ENCODE assay signal across 21 cellular contexts in the genomic region with DNA sequence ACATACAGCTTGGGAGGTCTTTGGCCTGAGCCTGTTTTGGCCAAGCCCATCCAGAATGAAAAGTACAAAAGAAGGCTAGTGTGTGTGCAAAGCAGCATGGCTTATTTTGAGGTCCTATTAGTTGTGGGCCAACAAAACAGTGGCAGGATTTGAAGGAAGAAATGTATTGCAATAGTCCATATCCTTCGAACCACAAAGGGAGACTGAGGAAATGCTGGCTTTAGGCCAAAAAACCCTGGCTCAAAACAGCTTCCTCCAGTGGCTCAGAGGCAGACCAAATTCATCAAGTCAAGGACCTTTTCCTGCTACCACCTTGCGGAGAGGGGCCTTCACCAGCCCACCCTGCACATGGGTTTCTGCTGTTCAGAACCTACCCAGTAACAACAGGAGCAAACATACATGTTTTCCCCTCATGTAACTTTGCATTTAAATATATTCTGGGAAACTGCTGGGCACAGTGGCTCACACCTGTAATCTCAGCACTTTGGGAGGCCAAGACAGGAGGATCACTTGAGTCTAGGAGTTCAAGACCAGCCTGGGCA. TPM values are rescaled to one million over a fixed set of nuclear protein-coding genes. Genes with fewer than 3 reads are reported as not detected.
A peak's percentile ranks its signal among the peaks of the same experiment; 100 is the strongest.
DNase-seq lines count a peak whose midpoint lies in the region; ATAC-seq, FAIRE-seq and TF ChIP-seq lines count a peak whose summit lies in the region.
"Had no signal": no experiment of that assay in that cellular context is flagged by ENCODE, and none has a peak within 500 bp of the region (broad histone marks: within the 10 kb centered on the region; RNA-seq: fewer than 3 reads in every experiment).

No MANE protein-coding gene starts in this region.

- H3K27me3 Mint-ChIP-seq in MCF 10A (ENCODE audit: insufficient read depth, unreplicated experiment) = no peaks in the 10 kb centered on the region
- H3K27me3 Mint-ChIP-seq in osteocyte (ENCODE audit: unreplicated experiment) = no peaks in the 10 kb centered on the region
- H3K27me3 Mint-ChIP-seq in endodermal cell (ENCODE audit: insufficient read depth) = peaks cover 20% of the 10 kb centered on the region
- H3K27me3 Mint-ChIP-seq: stimulated activated naive B cell treated with anti-CD40 and anti-IgM and Interleukin-4, amounts not matched to agents 10 μg/mL and 1 μg/mL and 100 μg/mL, for 72 hours had no signal

- no peak for TF ChIP-seq POLR2A in breast epithelium (IDR thresholded peaks at IDR 0.05)
- no peak for TF ChIP-seq POLR2A in GM12878 (IDR thresholded peaks at IDR 0.05; ENCODE audit: low read depth, low read length)

- H3K4me1 ChIP-seq in breast epithelium (no peaks in the 10 kb centered on the region), OCI-LY7 (ENCODE audit: insufficient read depth, low read length, poor library complexity, severe bottlenecking) (peaks cover 16% of the 10 kb centered on the region), GM12878 (ENCODE audit: control insufficient read depth, insufficient read depth, low read length) (peaks cover 9% of the 10 kb centered on the region), endodermal cell (ENCODE audit: control insufficient read depth, insufficient read depth, low read length) (no peaks in the 10 kb centered on the region), mesendoderm (ENCODE audit: control insufficient read depth, low read depth, low read length) (no peaks in the 10 kb centered on the region)

- H2BK5ac ChIP-seq in mesendoderm (ENCODE audit: low read length) = no peak overlapping the region

- H3K4ac ChIP-seq in mesendoderm (ENCODE audit: low read depth, low read length) = no peak overlapping the region

- H3K23ac ChIP-seq in mesendoderm (ENCODE audit: low read length) = no peak overlapping the region

- no peaks in the 10 kb centered on the region for H3K79me1 ChIP-seq in mesendoderm (ENCODE audit: low read length)

- no peak overlapping the region for H3K9ac ChIP-seq in GM12878 (ENCODE audit: control insufficient read depth, insufficient read depth, low read length)
- H3K9ac ChIP-seq in endodermal cell (ENCODE audit: extremely low read depth, low read length, poor library complexity, severe bottlenecking) = no peak overlapping the region
- H3K9ac ChIP-seq in mesendoderm (ENCODE audit: low read length) = no peak overlapping the region

- H4K5ac ChIP-seq in mesendoderm (ENCODE audit: low read length) = no peak overlapping the region

- no peak for ATAC-seq in GM12878
- ATAC-seq: psoas muscle; stimulated activated naive B cell treated with anti-CD40 and anti-IgM and Interleukin-4, amounts not matched to agents 10 μg/mL and 1 μg/mL and 100 μg/mL, for 72 hours had no signal

- WGBS in GM12878 (ENCODE audit: insufficient coverage, insufficient replicate concordance, low lambda C conversion rate, missing lambda C conversion rate) = 86% methylated on average over 2 of the region's 2 CpGs
- 95 to 97% methylated on average over 2 of the region's 2 CpGs for WGBS in endodermal cell (ENCODE audit: insufficient coverage in 1 of 2, insufficient read length in 1 of 2), 2 experiments
- WGBS in mesendoderm (ENCODE audit: extremely low coverage, insufficient coverage, low lambda C conversion rate) = no CpG with 5 or more reads among the region's 2 CpGs

- H3K27ac ChIP-seq in breast epithelium (no peak overlapping the region), OCI-LY7 (ENCODE audit: low read depth, low read length, poor library complexity, severe bottlenecking) (no peak overlapping the region), GM12878 (ENCODE audit: control insufficient read depth, insufficient read depth) (no peak overlapping the region), endodermal cell (ENCODE audit: low read depth, low read length) (no peak overlapping the region), mesendoderm (ENCODE audit: low read depth, low read length) (no peak overlapping the region)
- H3K27ac ChIP-seq: psoas muscle, skin epidermis, tibial nerve had no signal

- H4K20me1 ChIP-seq in OCI-LY7 (ENCODE audit: insufficient read depth, low read length) (no peaks in the 10 kb centered on the region), GM12878 (ENCODE audit: control insufficient read depth, insufficient read depth) (no peaks in the 10 kb centered on the region)

- H3K27me3 ChIP-seq in breast epithelium (no peaks in the 10 kb centered on the region), GM12878 (replicated peaks in 1 of 2; ENCODE audit: control insufficient read depth in 2 of 2, insufficient read depth in 2 of 2, low read length in 1 of 2) (no peaks in the 10 kb centered on the region), endodermal cell (ENCODE audit: control insufficient read depth, insufficient read depth, low read length, poor library complexity, severe bottlenecking) (no peaks in the 10 kb centered on the region), mesendoderm (ENCODE audit: insufficient read depth, low read length, poor library complexity) (no peaks in the 10 kb centered on the region)
- H3K27me3 ChIP-seq: tibial nerve had no signal

- H4K8ac ChIP-seq in mesendoderm (ENCODE audit: low read depth, low read length) = no peak overlapping the region

- no peaks in the 10 kb centered on the region for H3K9me3 ChIP-seq in breast epithelium
- H3K9me3 ChIP-seq in OCI-LY7 (ENCODE audit: low read length) = no peaks in the 10 kb centered on the region
- H3K9me3 ChIP-seq in GM12878 (replicated peaks; ENCODE audit: control insufficient read depth, insufficient read depth, low read length) = no peaks in the 10 kb centered on the region; the same call in 2 of the 3 replicates
- no peaks in the 10 kb centered on the region for H3K9me3 ChIP-seq in endodermal cell (ENCODE audit: control insufficient read depth, low read length)
- H3K9me3 ChIP-seq: psoas muscle, tibial nerve had no signal

- no peak overlapping the region for H3K56ac ChIP-seq in mesendoderm (ENCODE audit: low read length)

- POLR2A ChIA-PET in MCF 10A (lab: Yijun Ruan, JAX) (no interaction called here), OCI-LY7 (lab: Charles Lee) (no interaction called here), GM12878 (lab: Charles Lee) (interaction anchor here (0.9 kb wide), 1 partner anchor 44 kb away, joined by 3 read pairs; no protein-coding TSS in a partner anchor)

- H3K79me2 ChIP-seq in OCI-LY7 (ENCODE audit: insufficient read depth, low read depth, low read length) (peaks cover 19% of the 10 kb centered on the region; the same call in 1 of the 2 replicates), GM12878 (ENCODE audit: control insufficient read depth, insufficient read depth, low read length) (no peaks in the 10 kb centered on the region), mesendoderm (ENCODE audit: control insufficient read depth, insufficient read depth, low read length) (no peaks in the 10 kb centered on the region)

- TF ChIP-seq RAD21 in GM12878 (IDR thresholded peaks at IDR 0.05; ENCODE audit: insufficient read depth, low read depth, low read length) = no peak

- no peak overlapping the region for H3K4me2 ChIP-seq in OCI-LY7 (ENCODE audit: low read length)
- no peak overlapping the region for H3K4me2 ChIP-seq in GM12878 (ENCODE audit: control insufficient read depth, insufficient read depth)
- H3K4me2 ChIP-seq in mesendoderm (ENCODE audit: low read length) = no peak overlapping the region

- no peak overlapping the region for H3K4me3 ChIP-seq in breast epithelium
- no peak overlapping the region for H3K4me3 ChIP-seq in OCI-LY7 (ENCODE audit: low read depth, low read length, poor library complexity, severe bottlenecking)
- H3K4me3 ChIP-seq in GM12878 = no peak overlapping the region
- no peak overlapping the region for H3K4me3 ChIP-seq in endodermal cell (ENCODE audit: low read length)
- H3K4me3 ChIP-seq in mesendoderm (ENCODE audit: low read length) = no peak overlapping the region
- H3K4me3 ChIP-seq: psoas muscle, skin epidermis, tibial nerve had no signal

- H2AK5ac ChIP-seq in mesendoderm (ENCODE audit: low read length) = no peak overlapping the region

- no peak for TF ChIP-seq EP300 in GM12878 (IDR thresholded peaks at IDR 0.05; ENCODE audit: borderline replicate concordance in 1 of 2, control insufficient read depth in 1 of 2, low read depth in 2 of 2, low read length in 2 of 2)

- no peak overlapping the region for H2BK15ac ChIP-seq in mesendoderm (replicated peaks; ENCODE audit: low read depth)

- peaks cover 55% of the 10 kb centered on the region for H3K36me3 Mint-ChIP-seq in MCF 10A (ENCODE audit: insufficient read depth, unreplicated experiment)
- H3K36me3 Mint-ChIP-seq in osteocyte (ENCODE audit: unreplicated experiment) = peaks cover 41% of the 10 kb centered on the region
- peaks cover 66% of the 10 kb centered on the region for H3K36me3 Mint-ChIP-seq in endodermal cell (ENCODE audit: low read depth)

- no peak for FAIRE-seq in GM12878 (lab: Jason Lieb, UNC)

- DNase-seq in MCF 10A (ENCODE audit: unreplicated experiment) (no peak), breast epithelium (ENCODE audit: low spot score in 2 of 2) (no peak), OCI-LY7 (ENCODE audit: low spot score) (no peak), GM12878 (ENCODE audit: low read depth, low spot score) (no peak), osteocyte (ENCODE audit: extremely low spot score, unreplicated experiment) (peak; percentile 49), endodermal cell (no peak), NOMO-1 treated with dmso at 0.1 percent for 144 hours (lab: John Stamatoyannopoulos, UW; ENCODE audit: unreplicated experiment) (no peak), mesendoderm (no peak)
- DNase-seq: activated CD4-positive, CD25-positive, alpha-beta regulatory T cell treated with anti-CD3 and anti-CD28 coated beads, Interleukin-2, amount 50 U/mL, for 72 hours; DMS79; effector memory CD4-positive, alpha-beta T cell; Kasumi-1; midbrain; NCI-H1092 treated with DMSO at 0.1 percent for 48 hours; NCI-H510A treated with DMSO at 0.1 percent for 48 hours; psoas muscle; stimulated activated CD4-positive, alpha-beta T cell treated with anti-CD3 and anti-CD28 coated beads, Interleukin-2, amount 100 ng/mL, for 24 hours; stimulated activated naive B cell treated with anti-CD40 and anti-IgM and Interleukin-4, amounts not matched to agents 10 μg/mL and 1 μg/mL and 100 μg/mL, for 72 hours had no signal

- intact Hi-C loops in MCF 10A (cut with micrococcal nuclease) = no loop called here
- intact Hi-C loops in breast epithelium (cut with DNase I; ENCODE audit: low total_unique reads) = no loop called here
- intact Hi-C loops in OCI-LY7 (cut with micrococcal nuclease; ENCODE audit: unreplicated experiment) = no loop called here
- intact Hi-C loops in GM12878 (cut with micrococcal nuclease; ENCODE audit: unreplicated experiment) = no loop called here

- no peak overlapping the region for H3K18ac ChIP-seq in mesendoderm (ENCODE audit: low read length)

- H2BK120ac ChIP-seq in mesendoderm (ENCODE audit: low read depth, low read length) = no peak overlapping the region

- RAD21 ChIA-PET in GM12878 (lab: Charles Lee; ENCODE audit: unreplicated experiment) = no interaction called here

- CTCF ChIA-PET in MCF 10A (lab: Yijun Ruan, JAX) (interaction anchor here (0.6 kb wide), 1 partner anchor 1127 kb away, joined by 3 read pairs; no protein-coding TSS in a partner anchor), OCI-LY7 (lab: Charles Lee; ENCODE audit: unreplicated experiment) (no interaction called here), GM12878 (lab: Yijun Ruan, JAX) (no interaction called here)

- TF ChIP-seq CTCF in MCF 10A (IDR thresholded peaks at IDR 0.05; ENCODE audit: unreplicated experiment) (no peak), breast epithelium (IDR thresholded peaks at IDR 0.05) (no peak), OCI-LY7 (conservative IDR thresholded peaks at IDR 0.05; ENCODE audit: low read length) (no peak), GM12878 (IDR thresholded peaks at IDR 0.05 in 2 of 3, conservative IDR thresholded peaks at IDR 0.05 in 1 of 3; ENCODE audit: control insufficient read depth in 2 of 3, extremely low read depth in 1 of 3, insufficient read depth in 1 of 3, low read depth in 3 of 3, low read length in 3 of 3) (no peak), osteocyte (IDR thresholded peaks at IDR 0.05) (no peak), endodermal cell (conservative IDR thresholded peaks at IDR 0.05) (no peak)

- peaks cover 7% of the 10 kb centered on the region for H3K36me3 ChIP-seq in breast epithelium
- peaks cover 60% of the 10 kb centered on the region for H3K36me3 ChIP-seq in OCI-LY7 (ENCODE audit: insufficient read depth, low read length)
- H3K36me3 ChIP-seq in GM12878 (ENCODE audit: control insufficient read depth in 2 of 2, insufficient read depth in 2 of 2, low read length in 1 of 2) = peaks cover 11 to 19% of the 10 kb centered on the region in 2 experiments
- peaks cover 70% of the 10 kb centered on the region for H3K36me3 ChIP-seq in endodermal cell (ENCODE audit: control insufficient read depth, insufficient read depth, low read length)
- H3K36me3 ChIP-seq in mesendoderm (ENCODE audit: control insufficient read depth, insufficient read depth, low read length) = peaks cover 3% of the 10 kb centered on the region

- BruUV-seq in MCF 10A (replicated peaks; lab: Mats Ljungman, UMichigan) (TSS peak; percentile 27), OCI-LY7 (replicated peaks; lab: Mats Ljungman, UMichigan) (TSS peak; percentile 43), GM12878 (replicated peaks; lab: Mats Ljungman, UMichigan) (TSS peak; percentile 43)

- H3K4me1 Mint-ChIP-seq in MCF 10A (ENCODE audit: insufficient read depth, unreplicated experiment) (peaks cover 10% of the 10 kb centered on the region), osteocyte (ENCODE audit: unreplicated experiment) (no peaks in the 10 kb centered on the region), endodermal cell (no peaks in the 10 kb centered on the region)

- no peaks in the 10 kb centered on the region for H3K9me2 ChIP-seq in OCI-LY7 (ENCODE audit: insufficient read depth, low read length)

- H3K27ac Mint-ChIP-seq in MCF 10A (ENCODE audit: low read depth, unreplicated experiment) = no peak overlapping the region
- H3K27ac Mint-ChIP-seq in osteocyte (ENCODE audit: unreplicated experiment) = no peak overlapping the region
- H3K27ac Mint-ChIP-seq in endodermal cell = no peak overlapping the region
- H3K27ac Mint-ChIP-seq: stimulated activated naive B cell treated with anti-CD40 and anti-IgM and Interleukin-4, amounts not matched to agents 10 μg/mL and 1 μg/mL and 100 μg/mL, for 72 hours had no signal

- in situ Hi-C loops in GM12878 (cut with MboI) = no loop called here

- SMC1A ChIA-PET in GM12878 (lab: Charles Lee; ENCODE audit: uncharacterized antibody, unreplicated experiment) = interaction anchor here (1.5 to 1.8 kb wide), 2 partner anchors 9 to 33 kb away, joined by 4 to 6 read pairs; no protein-coding TSS in a partner anchor

- H3K4me3 Mint-ChIP-seq in MCF 10A (ENCODE audit: unreplicated experiment) (no peak overlapping the region), osteocyte (ENCODE audit: unreplicated experiment) (no peak overlapping the region), endodermal cell (no peak overlapping the region)
- H3K4me3 Mint-ChIP-seq: neural crest cell; stimulated activated naive B cell treated with anti-CD40 and anti-IgM and Interleukin-4, amounts not matched to agents 10 μg/mL and 1 μg/mL and 100 μg/mL, for 72 hours had no signal

- no peak overlapping the region for H2AFZ ChIP-seq in OCI-LY7 (ENCODE audit: low read length)
- H2AFZ ChIP-seq in GM12878 (ENCODE audit: control insufficient read depth, low read depth, low read length) = no peak overlapping the region

- H3K9me3 Mint-ChIP-seq in MCF 10A (ENCODE audit: unreplicated experiment) = no peaks in the 10 kb centered on the region
- no peaks in the 10 kb centered on the region for H3K9me3 Mint-ChIP-seq in osteocyte (ENCODE audit: unreplicated experiment)
- H3K9me3 Mint-ChIP-seq in endodermal cell = peaks cover 11% of the 10 kb centered on the region
- H3K9me3 Mint-ChIP-seq: neural crest cell; stimulated activated naive B cell treated with anti-CD40 and anti-IgM and Interleukin-4, amounts not matched to agents 10 μg/mL and 1 μg/mL and 100 μg/mL, for 72 hours had no signal

RNA-seq across cellular contexts. Expression of gene VPS26C, which starts 43.3 kb away (rescaled TPM):
- total RNA-seq in MCF 10A (2022) (38.5 and 61.6 TPM in 2 replicates), breast epithelium (10 to 100 TPM; 43.9 to 84.5 (median 60.6) TPM), OCI-LY7 (2022) (43.3 and 46.7 TPM in 2 replicates), GM12878 (2014; rRNA removed) (58.1 and 64.9 TPM in 2 replicates), GM12878 (2014; rRNA removed; fragmentation: Illumina TruSeq; extraction: Trizol) (49.5 and 49.9 TPM in 2 replicates), GM12878 (2021) (42.9 and 47.9 TPM in 2 replicates), osteocyte (50.0 and 51.6 TPM in 2 replicates), endodermal cell (10 to 100 TPM; 37.1 to 61.0 TPM)
- 33.0 and 39.7 TPM in 2 replicates for total RNA-seq in OCI-LY7 (2014; rRNA removed; shearing (Covaris generic))
- total RNA-seq in GM12878 (2013; cell fraction: nucleolus; rRNA removed) = 140 and 151 TPM in 2 replicates
- polyA plus RNA-seq in GM12878 (2011; ENCODE audit: low read depth) = 34.7 TPM
- polyA plus RNA-seq in GM12878 (2011; rRNA removed) (65.1 and 67.0 TPM in 2 replicates), GM12878 (2014; fragmentation: Illumina TruSeq; extraction: Trizol) (55.1 and 56.9 TPM in 2 replicates), GM12878 (2014; fragmentation: Nextera tagmentation; extraction: Ambion mirVana) (10 to 100 TPM; 36.8 to 39.6 TPM), GM12878 (2014; rRNA removed) (48.0 and 55.5 TPM in 2 replicates), GM12878 (2016; fragmentation: Nextera tagmentation; extraction: Ambion mirVana) (10 to 100 TPM; 32.5 to 41.5 TPM)
- 61.5 and 64.4 TPM in 2 replicates for polyA plus RNA-seq in GM12878 (2011; cell fraction: cytosol; rRNA removed)
- polyA plus RNA-seq in GM12878 (2011; cell fraction: nucleus; rRNA removed) = 39.2 and 43.9 TPM in 2 replicates
- polyA plus RNA-seq in GM12878 (2012) = 39.6 and 42.4 TPM in 2 replicates
- polyA minus RNA-seq in GM12878 (2011; rRNA and poly(A)+ RNA removed) = 50.7 and 54.3 TPM in 2 replicates
- polyA minus RNA-seq in GM12878 (2011; cell fraction: cytosol; rRNA and poly(A)+ RNA removed) = 25.3 and 28.4 TPM in 2 replicates
- 24.1 and 34.9 TPM in 2 replicates for polyA minus RNA-seq in GM12878 (2011; cell fraction: nucleus; rRNA and poly(A)+ RNA removed)
- 36.9 TPM for polyA plus RNA-seq in endodermal cell (2013, experiment 1 of 2)
- 35.9 TPM for polyA plus RNA-seq in endodermal cell (2013, experiment 2 of 2)
- 28.8 TPM for polyA plus RNA-seq in mesendoderm (2013, experiment 1 of 2)
- 30.4 TPM for polyA plus RNA-seq in mesendoderm (2013, experiment 2 of 2)
